In the genomic region with DNA sequence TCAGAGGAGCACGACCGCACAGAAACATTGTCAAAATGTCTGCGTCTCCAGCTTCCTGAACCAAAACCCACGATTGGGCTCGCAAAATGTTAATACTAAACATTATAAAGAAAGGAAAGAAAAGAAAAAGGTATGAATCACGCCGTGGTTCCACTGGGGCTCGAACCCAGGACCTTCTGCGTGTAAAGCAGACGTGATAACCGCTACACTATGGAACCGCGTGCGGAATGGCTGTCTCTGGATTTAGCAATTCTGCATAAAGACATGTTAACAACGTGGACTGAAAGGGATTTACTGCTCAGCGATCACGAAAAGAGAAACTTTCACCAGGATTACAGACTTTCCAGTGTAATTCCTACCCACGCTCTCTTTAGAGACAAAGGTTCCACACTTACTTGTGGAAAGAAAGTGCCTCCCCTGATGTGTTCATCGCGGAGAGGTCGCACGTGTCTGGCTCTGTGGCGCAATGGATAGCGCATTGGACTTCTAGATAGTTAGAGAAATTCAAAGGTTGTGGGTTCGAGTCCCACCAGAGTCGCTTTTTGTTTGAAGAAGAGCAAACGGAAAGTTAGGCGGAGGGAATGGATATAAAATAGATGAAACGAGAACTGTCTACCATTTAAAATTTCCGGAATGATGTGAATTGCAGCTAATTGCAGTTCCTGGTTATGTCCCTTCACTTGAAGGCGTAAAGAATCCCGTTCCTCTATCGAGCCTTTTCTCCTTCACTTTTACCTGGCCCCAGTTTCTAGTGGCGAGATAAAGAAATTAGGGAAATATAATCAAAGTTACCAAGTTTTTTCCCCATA, we compare ENCODE assay signal across 1 cellular context.
TF ChIP-seq lines count a peak whose summit lies in the region.

No MANE protein-coding gene starts in this region.

TF ChIP-seq in HepG2, 621 proteins besides CTCF, POLR2A, EP300 and RAD21 (continued from another document):
- TF ChIP-seq, protein P1, sequence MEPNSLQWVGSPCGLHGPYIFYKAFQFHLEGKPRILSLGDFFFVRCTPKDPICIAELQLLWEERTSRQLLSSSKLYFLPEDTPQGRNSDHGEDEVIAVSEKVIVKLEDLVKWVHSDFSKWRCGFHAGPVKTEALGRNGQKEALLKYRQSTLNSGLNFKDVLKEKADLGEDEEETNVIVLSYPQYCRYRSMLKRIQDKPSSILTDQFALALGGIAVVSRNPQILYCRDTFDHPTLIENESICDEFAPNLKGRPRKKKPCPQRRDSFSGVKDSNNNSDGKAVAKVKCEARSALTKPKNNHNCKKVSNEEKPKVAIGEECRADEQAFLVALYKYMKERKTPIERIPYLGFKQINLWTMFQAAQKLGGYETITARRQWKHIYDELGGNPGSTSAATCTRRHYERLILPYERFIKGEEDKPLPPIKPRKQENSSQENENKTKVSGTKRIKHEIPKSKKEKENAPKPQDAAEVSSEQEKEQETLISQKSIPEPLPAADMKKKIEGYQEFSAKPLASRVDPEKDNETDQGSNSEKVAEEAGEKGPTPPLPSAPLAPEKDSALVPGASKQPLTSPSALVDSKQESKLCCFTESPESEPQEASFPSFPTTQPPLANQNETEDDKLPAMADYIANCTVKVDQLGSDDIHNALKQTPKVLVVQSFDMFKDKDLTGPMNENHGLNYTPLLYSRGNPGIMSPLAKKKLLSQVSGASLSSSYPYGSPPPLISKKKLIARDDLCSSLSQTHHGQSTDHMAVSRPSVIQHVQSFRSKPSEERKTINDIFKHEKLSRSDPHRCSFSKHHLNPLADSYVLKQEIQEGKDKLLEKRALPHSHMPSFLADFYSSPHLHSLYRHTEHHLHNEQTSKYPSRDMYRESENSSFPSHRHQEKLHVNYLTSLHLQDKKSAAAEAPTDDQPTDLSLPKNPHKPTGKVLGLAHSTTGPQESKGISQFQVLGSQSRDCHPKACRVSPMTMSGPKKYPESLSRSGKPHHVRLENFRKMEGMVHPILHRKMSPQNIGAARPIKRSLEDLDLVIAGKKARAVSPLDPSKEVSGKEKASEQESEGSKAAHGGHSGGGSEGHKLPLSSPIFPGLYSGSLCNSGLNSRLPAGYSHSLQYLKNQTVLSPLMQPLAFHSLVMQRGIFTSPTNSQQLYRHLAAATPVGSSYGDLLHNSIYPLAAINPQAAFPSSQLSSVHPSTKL (CRISPR knock-in tag; IDR thresholded peaks at IDR 0.05): peak; percentile 48; the same call in 1 of the 2 replicates
- TF ChIP-seq TOPORS (CRISPR knock-in tag; IDR thresholded peaks at IDR 0.05) (no peak), ZNF567 (CRISPR knock-in tag; IDR thresholded peaks at IDR 0.05; ENCODE audit: borderline replicate concordance) (no peak), ZNF432 (CRISPR knock-in tag; IDR thresholded peaks at IDR 0.05; ENCODE audit: borderline replicate concordance) (no peak), ZNF792 (CRISPR knock-in tag; IDR thresholded peaks at IDR 0.05) (no peak), MEF2D (CRISPR knock-in tag; IDR thresholded peaks at IDR 0.05) (0 out of 2 replicates have a peak, but pooled peaks have one; percentile 50), ZNF24 (IDR thresholded peaks at IDR 0.05) (peak; percentile 3), NFIC (IDR thresholded peaks at IDR 0.05; ENCODE audit: low read length) (peak; percentile 50), PLRG1 (conservative IDR thresholded peaks at IDR 0.05) (no peak), NR2F6 (IDR thresholded peaks at IDR 0.05) (peak; percentile 61), NR2F6 (CRISPR knock-in tag; IDR thresholded peaks at IDR 0.05) (0 out of 2 replicates have a peak, but pooled peaks have one; percentile 6), FOXK2 (IDR thresholded peaks at IDR 0.05) (no peak), ZNF331 (CRISPR knock-in tag; IDR thresholded peaks at IDR 0.05) (peak; percentile 65), KLF9 (CRISPR knock-in tag; IDR thresholded peaks at IDR 0.05; ENCODE audit: low read depth) (0 out of 2 replicates have a peak, but pooled peaks have one; percentile 27), ZNF224 (CRISPR knock-in tag; IDR thresholded peaks at IDR 0.05) (peak; percentile 78; the same call in 1 of the 2 replicates), ZNF879 (CRISPR knock-in tag; IDR thresholded peaks at IDR 0.05) (0 out of 2 replicates have a peak, but pooled peaks have one; percentile 16), SIX4 (CRISPR knock-in tag; IDR thresholded peaks at IDR 0.05) (0 out of 2 replicates have a peak, but pooled peaks have one; percentile 45), NONO (IDR thresholded peaks at IDR 0.05) (no peak), NONO (CRISPR knock-in tag; conservative IDR thresholded peaks at IDR 0.05) (0 out of 2 replicates have a peak, but pooled peaks have one; percentile 31), KDM5A (IDR thresholded peaks at IDR 0.05; ENCODE audit: borderline replicate concordance, low read length) (peak; percentile 27; the same call in 1 of the 2 replicates), ZNF615 (CRISPR knock-in tag; IDR thresholded peaks at IDR 0.05; ENCODE audit: borderline replicate concordance) (0 out of 2 replicates have a peak, but pooled peaks have one; percentile 3), PHF21A (CRISPR knock-in tag; IDR thresholded peaks at IDR 0.05) (peak; percentile 37; the same call in 1 of the 2 replicates), SSRP1 (CRISPR knock-in tag; IDR thresholded peaks at IDR 0.05) (peak; percentile 82; the same call in 1 of the 2 replicates), AKAP8 (CRISPR knock-in tag; IDR thresholded peaks at IDR 0.05) (no peak), NFKBIZ (CRISPR knock-in tag; IDR thresholded peaks at IDR 0.05) (0 out of 2 replicates have a peak, but pooled peaks have one; percentile 22), NR2C2 (CRISPR knock-in tag; IDR thresholded peaks at IDR 0.05; ENCODE audit: borderline replicate concordance) (peak; percentile 26; the same call in 1 of the 2 replicates), ZMYM3 (CRISPR knock-in tag; IDR thresholded peaks at IDR 0.05) (peak; percentile 42; the same call in 1 of the 2 replicates), ZKSCAN8 (CRISPR knock-in tag; IDR thresholded peaks at IDR 0.05; ENCODE audit: borderline replicate concordance) (peak; percentile 24; the same call in 1 of the 2 replicates), CBX5 (CRISPR knock-in tag; IDR thresholded peaks at IDR 0.05; ENCODE audit: borderline replicate concordance) (peak; percentile 51; the same call in 1 of the 2 replicates), ZNF781 (CRISPR knock-in tag; IDR thresholded peaks at IDR 0.05; ENCODE audit: borderline replicate concordance, not compliant biosample characterization) (peak; percentile 43), JUND (CRISPR knock-in tag; IDR thresholded peaks at IDR 0.05) (peak; percentile 12; the same call in 1 of the 2 replicates), LCORL (IDR thresholded peaks at IDR 0.05) (no peak), LCORL (CRISPR knock-in tag; IDR thresholded peaks at IDR 0.05) (no peak), ARNTL (CRISPR knock-in tag; IDR thresholded peaks at IDR 0.05) (peak; percentile 54; the same call in 1 of the 2 replicates), BCL6 (CRISPR knock-in tag; IDR thresholded peaks at IDR 0.05) (peak; percentile 8; the same call in 1 of the 2 replicates), CEBPB (IDR thresholded peaks at IDR 0.05; ENCODE audit: borderline replicate concordance, low read depth, low read length) (peak; percentile 33), HMG20A (CRISPR knock-in tag; IDR thresholded peaks at IDR 0.05; ENCODE audit: borderline replicate concordance) (no peak)
- TF ChIP-seq, protein P2, sequence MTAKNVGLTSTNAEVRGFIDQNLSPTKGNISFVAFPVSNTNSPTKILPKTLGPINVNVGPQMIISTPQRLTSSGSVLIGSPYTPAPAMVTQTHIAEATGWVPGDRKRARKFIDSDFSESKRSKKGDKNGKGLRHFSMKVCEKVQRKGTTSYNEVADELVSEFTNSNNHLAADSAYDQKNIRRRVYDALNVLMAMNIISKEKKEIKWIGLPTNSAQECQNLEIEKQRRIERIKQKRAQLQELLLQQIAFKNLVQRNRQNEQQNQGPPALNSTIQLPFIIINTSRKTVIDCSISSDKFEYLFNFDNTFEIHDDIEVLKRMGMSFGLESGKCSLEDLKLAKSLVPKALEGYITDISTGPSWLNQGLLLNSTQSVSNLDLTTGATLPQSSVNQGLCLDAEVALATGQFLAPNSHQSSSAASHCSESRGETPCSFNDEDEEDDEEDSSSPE (CRISPR knock-in tag; IDR thresholded peaks at IDR 0.05): peak; percentile 48; the same call in 1 of the 2 replicates
- TF ChIP-seq, protein P3, sequence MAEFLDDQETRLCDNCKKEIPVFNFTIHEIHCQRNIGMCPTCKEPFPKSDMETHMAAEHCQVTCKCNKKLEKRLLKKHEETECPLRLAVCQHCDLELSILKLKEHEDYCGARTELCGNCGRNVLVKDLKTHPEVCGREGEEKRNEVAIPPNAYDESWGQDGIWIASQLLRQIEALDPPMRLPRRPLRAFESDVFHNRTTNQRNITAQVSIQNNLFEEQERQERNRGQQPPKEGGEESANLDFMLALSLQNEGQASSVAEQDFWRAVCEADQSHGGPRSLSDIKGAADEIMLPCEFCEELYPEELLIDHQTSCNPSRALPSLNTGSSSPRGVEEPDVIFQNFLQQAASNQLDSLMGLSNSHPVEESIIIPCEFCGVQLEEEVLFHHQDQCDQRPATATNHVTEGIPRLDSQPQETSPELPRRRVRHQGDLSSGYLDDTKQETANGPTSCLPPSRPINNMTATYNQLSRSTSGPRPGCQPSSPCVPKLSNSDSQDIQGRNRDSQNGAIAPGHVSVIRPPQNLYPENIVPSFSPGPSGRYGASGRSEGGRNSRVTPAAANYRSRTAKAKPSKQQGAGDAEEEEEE (CRISPR knock-in tag; IDR thresholded peaks at IDR 0.05; ENCODE audit: borderline replicate concordance): 0 out of 2 replicates have a peak, but pooled peaks have one; percentile 46
- TF ChIP-seq, protein P4, sequence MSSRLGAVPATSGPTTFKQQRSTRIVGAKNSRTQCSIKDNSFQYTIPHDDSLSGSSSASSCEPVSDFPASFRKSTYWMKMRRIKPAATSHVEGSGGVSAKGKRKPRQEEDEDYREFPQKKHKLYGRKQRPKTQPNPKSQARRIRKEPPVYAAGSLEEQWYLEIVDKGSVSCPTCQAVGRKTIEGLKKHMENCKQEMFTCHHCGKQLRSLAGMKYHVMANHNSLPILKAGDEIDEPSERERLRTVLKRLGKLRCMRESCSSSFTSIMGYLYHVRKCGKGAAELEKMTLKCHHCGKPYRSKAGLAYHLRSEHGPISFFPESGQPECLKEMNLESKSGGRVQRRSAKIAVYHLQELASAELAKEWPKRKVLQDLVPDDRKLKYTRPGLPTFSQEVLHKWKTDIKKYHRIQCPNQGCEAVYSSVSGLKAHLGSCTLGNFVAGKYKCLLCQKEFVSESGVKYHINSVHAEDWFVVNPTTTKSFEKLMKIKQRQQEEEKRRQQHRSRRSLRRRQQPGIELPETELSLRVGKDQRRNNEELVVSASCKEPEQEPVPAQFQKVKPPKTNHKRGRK (CRISPR knock-in tag; IDR thresholded peaks at IDR 0.05): no peak
- TF ChIP-seq, protein P5, sequence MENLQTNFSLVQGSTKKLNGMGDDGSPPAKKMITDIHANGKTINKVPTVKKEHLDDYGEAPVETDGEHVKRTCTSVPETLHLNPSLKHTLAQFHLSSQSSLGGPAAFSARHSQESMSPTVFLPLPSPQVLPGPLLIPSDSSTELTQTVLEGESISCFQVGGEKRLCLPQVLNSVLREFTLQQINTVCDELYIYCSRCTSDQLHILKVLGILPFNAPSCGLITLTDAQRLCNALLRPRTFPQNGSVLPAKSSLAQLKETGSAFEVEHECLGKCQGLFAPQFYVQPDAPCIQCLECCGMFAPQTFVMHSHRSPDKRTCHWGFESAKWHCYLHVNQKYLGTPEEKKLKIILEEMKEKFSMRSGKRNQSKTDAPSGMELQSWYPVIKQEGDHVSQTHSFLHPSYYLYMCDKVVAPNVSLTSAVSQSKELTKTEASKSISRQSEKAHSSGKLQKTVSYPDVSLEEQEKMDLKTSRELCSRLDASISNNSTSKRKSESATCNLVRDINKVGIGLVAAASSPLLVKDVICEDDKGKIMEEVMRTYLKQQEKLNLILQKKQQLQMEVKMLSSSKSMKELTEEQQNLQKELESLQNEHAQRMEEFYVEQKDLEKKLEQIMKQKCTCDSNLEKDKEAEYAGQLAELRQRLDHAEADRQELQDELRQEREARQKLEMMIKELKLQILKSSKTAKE (CRISPR knock-in tag; IDR thresholded peaks at IDR 0.05; ENCODE audit: borderline replicate concordance): 0 out of 2 replicates have a peak, but pooled peaks have one; percentile 22
